In the genomic region with DNA sequence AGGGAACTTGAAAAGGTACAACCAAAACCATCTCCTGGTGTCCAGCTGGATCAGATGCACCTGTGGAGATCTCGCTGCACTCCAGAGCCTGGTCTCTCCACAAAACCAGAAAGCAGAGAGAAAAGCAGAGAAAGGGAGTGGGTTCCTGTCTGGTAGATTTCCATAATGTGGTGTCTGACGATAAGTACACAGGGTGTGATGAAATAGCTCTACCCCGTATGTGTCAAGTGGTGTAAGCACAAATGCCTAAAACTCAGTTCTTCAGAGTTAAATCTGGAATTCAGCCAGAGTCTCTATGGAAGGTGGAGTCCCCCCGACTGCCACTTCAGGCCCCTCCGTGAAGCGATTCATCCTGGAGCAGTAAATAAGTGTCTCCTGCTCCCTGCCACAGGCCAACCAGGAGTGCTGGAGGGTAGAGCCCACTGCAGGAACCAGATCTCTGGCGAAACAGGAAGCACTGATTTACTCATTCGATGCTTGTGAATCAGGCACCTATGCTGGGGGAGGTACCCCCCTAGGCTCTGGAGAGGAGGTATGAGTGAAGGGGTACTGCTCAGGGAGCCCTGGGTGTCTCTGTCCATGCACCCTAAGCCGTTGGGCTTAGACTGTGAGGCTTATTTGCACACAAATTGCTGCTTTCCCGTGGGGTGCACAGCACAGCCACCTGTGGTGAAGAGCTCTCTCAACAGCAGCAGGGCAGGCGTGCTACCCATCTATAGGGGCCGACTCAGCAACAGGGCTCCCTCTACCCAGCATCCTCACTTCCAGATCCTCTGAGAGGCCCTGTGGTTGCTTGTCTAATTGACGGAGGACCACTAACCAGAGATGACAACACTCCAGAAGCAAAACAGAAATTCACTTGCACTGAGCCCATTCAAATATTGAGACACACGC, we compare ENCODE assay signal across 24 cellular contexts.
DNase-seq lines count a peak whose midpoint lies in the region; ATAC-seq and TF ChIP-seq lines count a peak whose summit lies in the region.
"Had no signal": no experiment of that assay in that cellular context is flagged by ENCODE, and none has a peak within 500 bp of the region (broad histone marks: within the 10 kb centered on the region; RNA-seq: fewer than 3 reads in every experiment).

No MANE protein-coding gene starts in this region.

- BruUV-seq in Calu3 (replicated peaks; lab: Mats Ljungman, UMichigan) = no TSS peak

- intact Hi-C loops in left ventricle myocardium superior (cut with micrococcal nuclease) (no loop called here), left ventricle myocardium inferior (cut with micrococcal nuclease) (no loop called here), tibial artery (cut with DNase I; ENCODE audit: low total_unique reads) (no loop called here), Calu3 (cut with micrococcal nuclease; ENCODE audit: unreplicated experiment) (no loop called here)

- H3K27ac Mint-ChIP-seq in Calu3 (ENCODE audit: unreplicated experiment) = no peak overlapping the region
- H3K27ac Mint-ChIP-seq: activated naive CD8-positive, alpha-beta T cell treated with anti-CD3 and anti-CD28 coated beads, Interleukin-2, amount 10 ng/mL, durations not matched to agents 7 days and 5 days; activated T-helper 2 cell treated with anti-CD3 and anti-CD28 coated beads, Interferon-gamma antibody, Interleukin-2, Interleukin-4, amounts not matched to agents 10 μg/mL and 5 μg/mL and 100 μg/mL, durations not matched to agents 14 hours and 24 hours and 36 hours had no signal

- H3K4me1 Mint-ChIP-seq in Calu3 (ENCODE audit: low read depth, unreplicated experiment) = no peaks in the 10 kb centered on the region
- H3K4me1 Mint-ChIP-seq: activated naive CD8-positive, alpha-beta T cell treated with anti-CD3 and anti-CD28 coated beads, Interleukin-2, amount 10 ng/mL, durations not matched to agents 7 days and 5 days had no signal

- CTCF ChIA-PET in Calu3 (lab: Charles Lee) = no interaction called here

- H3K9me3 ChIP-seq in left ventricle myocardium inferior (replicated peaks) (no peaks in the 10 kb centered on the region), tibial artery (no peaks in the 10 kb centered on the region)
- H3K9me3 ChIP-seq: body of pancreas, esophagus squamous epithelium, gastroesophageal sphincter had no signal

- no peak overlapping the region for H3K27ac ChIP-seq in left ventricle myocardium inferior (replicated peaks)
- peak overlapping the region; percentile 81 to 85 for H3K27ac ChIP-seq in tibial artery
- H3K27ac ChIP-seq: body of pancreas had no signal

- H3K4me3 ChIP-seq in left ventricle myocardium inferior (no peak overlapping the region), tibial artery (no peak overlapping the region)
- H3K4me3 ChIP-seq: body of pancreas, esophagus squamous epithelium, gastroesophageal sphincter had no signal

- H3K4me3 Mint-ChIP-seq in Calu3 (ENCODE audit: low read depth, unreplicated experiment) = no peak overlapping the region
- H3K4me3 Mint-ChIP-seq: activated naive CD8-positive, alpha-beta T cell treated with anti-CD3 and anti-CD28 coated beads, Interleukin-2, amount 10 ng/mL, durations not matched to agents 7 days and 5 days had no signal

- H3K36me3 ChIP-seq in left ventricle myocardium inferior (no peaks in the 10 kb centered on the region), tibial artery (no peaks in the 10 kb centered on the region)
- H3K36me3 ChIP-seq: esophagus squamous epithelium, gastroesophageal sphincter had no signal

- H3K4me1 ChIP-seq in left ventricle myocardium inferior (peaks cover 18% of the 10 kb centered on the region), tibial artery (peaks cover 3 to 62% (median 17%) of the 10 kb centered on the region in 4 donors)
- H3K4me1 ChIP-seq: body of pancreas, esophagus squamous epithelium had no signal

- peak; percentile 14 for ATAC-seq in left ventricle myocardium superior
- ATAC-seq: body of pancreas, gastroesophageal sphincter had no signal

- no peaks in the 10 kb centered on the region for H3K27me3 Mint-ChIP-seq in Calu3 (ENCODE audit: unreplicated experiment)
- H3K27me3 Mint-ChIP-seq: activated naive CD8-positive, alpha-beta T cell treated with anti-CD3 and anti-CD28 coated beads, Interleukin-2, amount 10 ng/mL, durations not matched to agents 7 days and 5 days had no signal

- H3K27me3 ChIP-seq in left ventricle myocardium inferior (ENCODE audit: low read depth) (no peaks in the 10 kb centered on the region), tibial artery (no peaks in the 10 kb centered on the region)
- H3K27me3 ChIP-seq: body of pancreas, esophagus squamous epithelium, gastroesophageal sphincter had no signal

- DNase-seq in left ventricle myocardium superior = no peak
- DNase-seq in left ventricle myocardium inferior = no peak
- peak; percentile 45 for DNase-seq in amniotic epithelial cell (ENCODE audit: low read depth)
- DNase-seq in islet precursor cell = peak; percentile 73
- DNase-seq in tibial artery = no peak
- no peak for DNase-seq in Calu3
- DNase-seq in COLO668 (lab: John Stamatoyannopoulos, UW; ENCODE audit: unreplicated experiment) = no peak
- DNase-seq in GF-D8 (lab: John Stamatoyannopoulos, UW) = no peak
- DNase-seq: activated CD4-positive, alpha-beta T cell treated with anti-CD3 and anti-CD28 coated beads, Interleukin-2, amount 50 U/mL, for 48 hours; activated CD8-positive, alpha-beta memory T cell treated with anti-CD3 and anti-CD28 coated beads, Interleukin-2, amount 50 U/mL, for 48 hours; activated naive CD8-positive, alpha-beta T cell treated with anti-CD3 and anti-CD28 coated beads, Interleukin-2, amount 10 ng/mL, durations not matched to agents 7 days and 5 days; body of pancreas; COR-L47; DMS79 treated with DMSO at 0.1 percent for 48 hours; effector memory CD4-positive, alpha-beta T cell; esophagus squamous epithelium; Kasumi-1; kidney; NCI-H1092 treated with DMSO at 0.1 percent for 48 hours; NCI-H2029; NCI-H748 treated with DMSO at 0.1 percent for 48 hours; T-helper 9 cell had no signal

- H3K9me3 Mint-ChIP-seq in Calu3 (ENCODE audit: low read depth, unreplicated experiment) = no peaks in the 10 kb centered on the region

- H3K36me3 Mint-ChIP-seq in Calu3 (ENCODE audit: insufficient read depth, unreplicated experiment) = no peaks in the 10 kb centered on the region
- H3K36me3 Mint-ChIP-seq: activated naive CD8-positive, alpha-beta T cell treated with anti-CD3 and anti-CD28 coated beads, Interleukin-2, amount 10 ng/mL, durations not matched to agents 7 days and 5 days had no signal

- TF ChIP-seq CTCF in left ventricle myocardium inferior (IDR thresholded peaks at IDR 0.05; ENCODE audit: borderline replicate concordance) = no peak
- no peak for TF ChIP-seq CTCF in tibial artery (IDR thresholded peaks at IDR 0.05)
- TF ChIP-seq CTCF in Calu3 (IDR thresholded peaks at IDR 0.05; ENCODE audit: unreplicated experiment) = no peak

Comparison
In these comparisons a context has a peak if more than half of its experiments do, and no peak if none do; other contexts are left out.
1. DNase-seq: peak in amniotic epithelial cell (single experiment) and islet precursor cell (single experiment); none in left ventricle myocardium superior (single experiment), left ventricle myocardium inferior (single experiment), tibial artery (0 of 2), Calu3 (single experiment), COLO668 (single experiment) and GF-D8 (single experiment).